ENCODE assay signal across 8 cellular contexts in genomic region chr12:2034633-2035420, GRCh38. TPM values are rescaled to one million over a fixed set of nuclear protein-coding genes. Genes with fewer than 3 reads are reported as not detected.
DNase-seq lines count a peak whose midpoint lies in the region; ATAC-seq and TF ChIP-seq lines count a peak whose summit lies in the region.

No MANE protein-coding gene starts in this region.

- peaks cover 14% of the 10 kb centered on the region for H3K4me1 Mint-ChIP-seq in activated T-helper 1 cell treated with anti-CD3 and anti-CD28 coated beads, Interleukin-12 subunit alpha, Interleukin-12 subunit beta, Interleukin-2, Interleukin-4 antibody, amounts not matched to agents 30 ng/mL and 10 ng/mL and 1 ng/mL, durations not matched to agents 14 hours and 24 hours and 36 hours (ENCODE audit: low read depth)
- H3K4me1 Mint-ChIP-seq in natural killer cell: peaks cover 0 to 16% of the 10 kb centered on the region in 2 donors
- peaks cover 14% of the 10 kb centered on the region for H3K4me1 Mint-ChIP-seq in stimulated activated memory B cell treated with anti-CD40 and anti-IgM and Interleukin-4, amounts not matched to agents 10 μg/mL and 1 μg/mL and 100 μg/mL, for 72 hours

- no peaks in the 10 kb centered on the region for H3K9me3 Mint-ChIP-seq in activated T-helper 1 cell treated with anti-CD3 and anti-CD28 coated beads, Interleukin-12 subunit alpha, Interleukin-12 subunit beta, Interleukin-2, Interleukin-4 antibody, amounts not matched to agents 30 ng/mL and 10 ng/mL and 1 ng/mL, durations not matched to agents 14 hours and 24 hours and 36 hours
- no peaks in the 10 kb centered on the region for H3K9me3 Mint-ChIP-seq in natural killer cell
- no peaks in the 10 kb centered on the region for H3K9me3 Mint-ChIP-seq in stimulated activated memory B cell treated with anti-CD40 and anti-IgM and Interleukin-4, amounts not matched to agents 10 μg/mL and 1 μg/mL and 100 μg/mL, for 72 hours

- H3K4me3 Mint-ChIP-seq in activated T-helper 1 cell treated with anti-CD3 and anti-CD28 coated beads, Interleukin-12 subunit alpha, Interleukin-12 subunit beta, Interleukin-2, Interleukin-4 antibody, amounts not matched to agents 30 ng/mL and 10 ng/mL and 1 ng/mL, durations not matched to agents 14 hours and 24 hours and 36 hours: peak overlapping the region; percentile 53
- peak overlapping the region; percentile 73 for H3K4me3 Mint-ChIP-seq in natural killer cell
- peak overlapping the region; percentile 69 for H3K4me3 Mint-ChIP-seq in stimulated activated memory B cell treated with anti-CD40 and anti-IgM and Interleukin-4, amounts not matched to agents 10 μg/mL and 1 μg/mL and 100 μg/mL, for 72 hours

- peak; percentile 73 for ATAC-seq in GM19328 (IDR thresholded peaks at IDR 0.05; ENCODE audit: unreplicated experiment)
- ATAC-seq in natural killer cell: peak; percentile 95 to 100 (median 100)
- ATAC-seq in stimulated activated memory B cell treated with anti-CD40 and anti-IgM and Interleukin-4, amounts not matched to agents 10 μg/mL and 1 μg/mL and 100 μg/mL, for 72 hours: peak; percentile 93

- DNase-seq in AG10803 (ENCODE audit: low read depth) (peak; percentile 65), HuH-7 (ENCODE audit: low spot score) (peak; percentile 77), fibroblast of peridontal ligament (ENCODE audit: extremely low read depth) (peak; percentile 65), natural killer cell (peak; percentile 80)
- peak; percentile 78 for DNase-seq in activated T-helper 1 cell treated with anti-CD3 and anti-CD28 coated beads, Interleukin-12 subunit alpha, Interleukin-12 subunit beta, Interleukin-2, Interleukin-4 antibody, amounts not matched to agents 30 ng/mL and 10 ng/mL and 1 ng/mL, durations not matched to agents 14 hours and 24 hours and 36 hours (ENCODE audit: low spot score)

- H3K27me3 Mint-ChIP-seq in activated T-helper 1 cell treated with anti-CD3 and anti-CD28 coated beads, Interleukin-12 subunit alpha, Interleukin-12 subunit beta, Interleukin-2, Interleukin-4 antibody, amounts not matched to agents 30 ng/mL and 10 ng/mL and 1 ng/mL, durations not matched to agents 14 hours and 24 hours and 36 hours (ENCODE audit: insufficient read depth): peaks cover 52% of the 10 kb centered on the region
- H3K27me3 Mint-ChIP-seq in natural killer cell (ENCODE audit: low read depth in 2 of 2): peaks cover 42 to 76% of the 10 kb centered on the region in 2 donors
- peaks cover 75% of the 10 kb centered on the region for H3K27me3 Mint-ChIP-seq in stimulated activated memory B cell treated with anti-CD40 and anti-IgM and Interleukin-4, amounts not matched to agents 10 μg/mL and 1 μg/mL and 100 μg/mL, for 72 hours

- intact Hi-C loops in activated T-helper 1 cell treated with anti-CD3 and anti-CD28 coated beads, Interleukin-12 subunit alpha, Interleukin-12 subunit beta, Interleukin-2, Interleukin-4 antibody, amounts not matched to agents 30 ng/mL and 10 ng/mL and 1 ng/mL, durations not matched to agents 14 hours and 24 hours and 36 hours (cut with micrococcal nuclease): loop anchor here (1.0 kb wide), 3 partner anchors 31 to 239 kb away; partner anchors contain the start of gene DCP1B
- intact Hi-C loops in natural killer cell (cut with micrococcal nuclease): no loop called here

- peak; percentile 62 for TF ChIP-seq CTCF in AG10803 (conservative IDR thresholded peaks at IDR 0.05; ENCODE audit: low read length)
- peak; percentile 86 for TF ChIP-seq CTCF in natural killer cell (IDR thresholded peaks at IDR 0.05)

- no peak overlapping the region for H3K27ac Mint-ChIP-seq in activated T-helper 1 cell treated with anti-CD3 and anti-CD28 coated beads, Interleukin-12 subunit alpha, Interleukin-12 subunit beta, Interleukin-2, Interleukin-4 antibody, amounts not matched to agents 30 ng/mL and 10 ng/mL and 1 ng/mL, durations not matched to agents 14 hours and 24 hours and 36 hours
- H3K27ac Mint-ChIP-seq in natural killer cell: no peak overlapping the region
- H3K27ac Mint-ChIP-seq in stimulated activated memory B cell treated with anti-CD40 and anti-IgM and Interleukin-4, amounts not matched to agents 10 μg/mL and 1 μg/mL and 100 μg/mL, for 72 hours: no peak overlapping the region

- H3K36me3 Mint-ChIP-seq in activated T-helper 1 cell treated with anti-CD3 and anti-CD28 coated beads, Interleukin-12 subunit alpha, Interleukin-12 subunit beta, Interleukin-2, Interleukin-4 antibody, amounts not matched to agents 30 ng/mL and 10 ng/mL and 1 ng/mL, durations not matched to agents 14 hours and 24 hours and 36 hours (ENCODE audit: low read depth): no peaks in the 10 kb centered on the region
- no peaks in the 10 kb centered on the region for H3K36me3 Mint-ChIP-seq in natural killer cell
- no peaks in the 10 kb centered on the region for H3K36me3 Mint-ChIP-seq in stimulated activated memory B cell treated with anti-CD40 and anti-IgM and Interleukin-4, amounts not matched to agents 10 μg/mL and 1 μg/mL and 100 μg/mL, for 72 hours

- H3K4me3 ChIP-seq in AG10803 (ENCODE audit: low read length): peak overlapping the region; percentile 46

TF ChIP-seq in PFSK-1, 5 proteins besides CTCF, POLR2A, EP300 and RAD21:
- TF ChIP-seq SIN3A (IDR thresholded peaks at IDR 0.05; ENCODE audit: borderline replicate concordance, insufficient read depth, low read length): no peak
- peak; percentile 80 for TF ChIP-seq FOXP2 (optimal IDR thresholded peaks at IDR 0.05; ENCODE audit: borderline replicate concordance, extremely low read depth, extremely low read length, insufficient read depth)

RNA-seq across cellular contexts. Expression of gene CACNA1C, which starts 18.0 kb away (rescaled TPM):
- polyA plus RNA-seq in PFSK-1 (2012; ENCODE audit: insufficient read length, low read depth): 1.3 TPM
- 0.18 and 0.27 TPM in 2 replicates for total RNA-seq in activated T-helper 1 cell treated with anti-CD3 and anti-CD28 coated beads, Interleukin-12 subunit alpha, Interleukin-12 subunit beta, Interleukin-2, Interleukin-4 antibody, amounts not matched to agents 30 ng/mL and 10 ng/mL and 1 ng/mL, durations not matched to agents 14 hours and 24 hours and 36 hours
- under 1 TPM; 0.07 to 0.35 (median 0.08) TPM for total RNA-seq in natural killer cell

RNA-seq across cellular contexts. Expression of gene DCP1B, which starts 30.6 kb away (rescaled TPM):
- 11.4 TPM for polyA plus RNA-seq in PFSK-1 (2012; ENCODE audit: insufficient read length, low read depth)
- 8.8 and 9.8 TPM in 2 replicates for total RNA-seq in activated T-helper 1 cell treated with anti-CD3 and anti-CD28 coated beads, Interleukin-12 subunit alpha, Interleukin-12 subunit beta, Interleukin-2, Interleukin-4 antibody, amounts not matched to agents 30 ng/mL and 10 ng/mL and 1 ng/mL, durations not matched to agents 14 hours and 24 hours and 36 hours
- total RNA-seq in natural killer cell: 1 to 10 TPM; 4.7 to 8.5 (median 7.5) TPM

Comparison
In these comparisons a context has a peak if more than half of its experiments do, and no peak if none do; other contexts are left out.
1. Peak in every context shown above with its lines: DNase-seq, ATAC-seq and H3K4me3 ChIP-seq.